9 cellular contexts compared by ENCODE assay signal in genomic region chr5:109740329-109740728, GRCh38. TPM values are rescaled to one million over a fixed set of nuclear protein-coding genes. Genes with fewer than 3 reads are reported as not detected.
DNase-seq lines count a peak whose midpoint lies in the region; ATAC-seq, FAIRE-seq and TF ChIP-seq lines count a peak whose summit lies in the region.
"Had no signal": no experiment of that assay in that cellular context is flagged by ENCODE, and none has a peak within 500 bp of the region (broad histone marks: within the 10 kb centered on the region; RNA-seq: fewer than 3 reads in every experiment).

No MANE protein-coding gene starts in this region.

- peak overlapping the region; percentile 59 for H3K4me2 ChIP-seq in SK-N-SH

- CTCF ChIA-PET in SK-N-SH (lab: Yijun Ruan, JAX), result interaction anchor here (2.2 kb wide), 1 partner anchor 18 kb away, joined by 4 read pairs; no protein-coding TSS in a partner anchor

- no peaks in the 10 kb centered on the region for H4K20me1 ChIP-seq in SK-N-SH (ENCODE audit: insufficient read depth)

- peak overlapping the region; percentile 26; the same call in 1 of the 2 replicates for H2AFZ ChIP-seq in SK-N-SH (ENCODE audit: low read depth)

- peaks cover 34% of the 10 kb centered on the region for H3F3A ChIP-seq in SK-N-SH (replicated peaks; ENCODE audit: insufficient read depth)

- H3K79me2 ChIP-seq in SK-N-SH (ENCODE audit: insufficient read depth), result peaks cover 17% of the 10 kb centered on the region; the same call in 1 of the 2 replicates

- FAIRE-seq in small intestine (lab: Jason Lieb, UNC), result no peak
- FAIRE-seq: A204.1 had no signal

- TF ChIP-seq CTCF in SK-N-SH (IDR thresholded peaks at IDR 0.05) (no peak), lower lobe of right lung (IDR thresholded peaks at IDR 0.05) (no peak)

- POLR2A ChIA-PET in SK-N-SH (lab: Yijun Ruan, JAX), result no interaction called here

- intact Hi-C loops in lower lobe of right lung (cut with DNase I), result no loop called here

- H3K27me3 ChIP-seq in SK-N-SH (ENCODE audit: insufficient read depth) (no peaks in the 10 kb centered on the region), lower lobe of right lung (ENCODE audit: low read depth) (no peaks in the 10 kb centered on the region), small intestine (ENCODE audit: control insufficient read depth in 2 of 2, insufficient read depth in 2 of 2, low read length in 2 of 2) (no peaks in the 10 kb centered on the region)

- no peak for TF ChIP-seq RAD21 in SK-N-SH (IDR thresholded peaks at IDR 0.05; ENCODE audit: low read length)

- no peak for TF ChIP-seq EP300 in SK-N-SH (IDR thresholded peaks at IDR 0.05; ENCODE audit: borderline replicate concordance in 1 of 2, low read depth in 1 of 2, low read length in 1 of 2)

- DNase-seq in DMS 273 (lab: John Stamatoyannopoulos, UW; ENCODE audit: unreplicated experiment), result peak; percentile 37
- no peak for DNase-seq in DMS 273 treated with DMSO at 0.1 percent for 48 hours (lab: John Stamatoyannopoulos, UW)
- no peak for DNase-seq in SK-N-SH
- no peak for DNase-seq in lower lobe of right lung
- DNase-seq in NCI-H146 treated with DMSO at 0.1 percent for 48 hours (lab: John Stamatoyannopoulos, UW; ENCODE audit: unreplicated experiment), result no peak
- DNase-seq in NK-92 (lab: John Stamatoyannopoulos, UW; ENCODE audit: unreplicated experiment), result no peak
- DNase-seq in small intestine, result no peak

- H3K9me2 ChIP-seq in SK-N-SH, result no peaks in the 10 kb centered on the region

- peak overlapping the region; percentile 51 to 56 for H3K27ac ChIP-seq in SK-N-SH (ENCODE audit: low read depth in 2 of 2, low read length in 1 of 2)
- H3K27ac ChIP-seq in lower lobe of right lung, result no peak overlapping the region
- H3K27ac ChIP-seq in small intestine (ENCODE audit: low read depth in 1 of 2, low read length in 1 of 2), result no peak overlapping the region

- peak overlapping the region; percentile 19; the same call in 1 of the 2 replicates for H3K9ac ChIP-seq in SK-N-SH

- peak overlapping the region in 1 of 2 experiments; percentile 32; a peak in 1 of 4 replicates for H3K4me3 ChIP-seq in SK-N-SH (ENCODE audit: low read depth in 2 of 2, low read length in 1 of 2)
- H3K4me3 ChIP-seq in lower lobe of right lung, result no peak overlapping the region
- no peak overlapping the region for H3K4me3 ChIP-seq in small intestine (ENCODE audit: low read depth in 1 of 2, low read length in 2 of 2)

- H3K4me1 ChIP-seq in SK-N-SH (ENCODE audit: control insufficient read depth in 1 of 2, insufficient read depth in 2 of 2, low read depth in 1 of 2, low read length in 1 of 2) (peaks cover 6 to 50% of the 10 kb centered on the region in 2 experiments), lower lobe of right lung (peaks cover 26% of the 10 kb centered on the region), small intestine (ENCODE audit: control insufficient read depth in 2 of 2, insufficient read depth in 1 of 2, low read depth in 1 of 2, low read length in 1 of 2) (peaks cover 5 to 10% of the 10 kb centered on the region in 2 donors)

- H3K36me3 ChIP-seq in SK-N-SH (replicated peaks in 1 of 2; ENCODE audit: control insufficient read depth in 1 of 2, insufficient read depth in 2 of 2, low read length in 1 of 2) (peaks cover 0 to 10% of the 10 kb centered on the region in 2 experiments), lower lobe of right lung (no peaks in the 10 kb centered on the region), small intestine (ENCODE audit: control insufficient read depth in 2 of 2, insufficient read depth in 2 of 2, low read length in 2 of 2) (no peaks in the 10 kb centered on the region)

- H3K9me3 ChIP-seq in SK-N-SH, result no peaks in the 10 kb centered on the region
- H3K9me3 ChIP-seq in lower lobe of right lung, result no peaks in the 10 kb centered on the region
- H3K9me3 ChIP-seq in small intestine (ENCODE audit: control insufficient read depth, low read depth), result no peaks in the 10 kb centered on the region

- 53% methylated on average over 2 of the region's 2 CpGs for WGBS in SK-N-SH (ENCODE audit: low lambda C conversion rate)
- 41 to 47% (median 43%) methylated on average over 2 of the region's 2 CpGs for WGBS in small intestine, 3 donors

- peak; percentile 74 for ATAC-seq in HG02870 (IDR thresholded peaks at IDR 0.05; ENCODE audit: unreplicated experiment)
- peak; percentile 16 to 29 for ATAC-seq in lower lobe of right lung

TF ChIP-seq in SK-N-SH, 30 proteins besides CTCF, POLR2A, EP300 and RAD21:
- no peak for TF ChIP-seq ELF1 (IDR thresholded peaks at IDR 0.05)
- no peak for TF ChIP-seq CHD2 (IDR thresholded peaks at IDR 0.05; ENCODE audit: low read length, partially characterized antibody)
- no peak for TF ChIP-seq EZH2phosphoT487 (IDR thresholded peaks at IDR 0.05; ENCODE audit: borderline replicate concordance, low read depth)
- TF ChIP-seq JUND (IDR thresholded peaks at IDR 0.05), result no peak
- TF ChIP-seq MAX (IDR thresholded peaks at IDR 0.05; ENCODE audit: low read depth), result no peak
- no peak for TF ChIP-seq MEF2A (IDR thresholded peaks at IDR 0.05; ENCODE audit: borderline replicate concordance, low read depth)
- no peak for TF ChIP-seq FOXM1 (IDR thresholded peaks at IDR 0.05; ENCODE audit: low read depth)
- TF ChIP-seq USF2 (IDR thresholded peaks at IDR 0.05; ENCODE audit: borderline replicate concordance, low read depth, low read length), result no peak
- TF ChIP-seq MXI1 (IDR thresholded peaks at IDR 0.05; ENCODE audit: low read depth, low read length), result no peak
- no peak for TF ChIP-seq FOXJ3 (CRISPR knock-in tag; IDR thresholded peaks at IDR 0.05)
- TF ChIP-seq GABPA (IDR thresholded peaks at IDR 0.05; ENCODE audit: low read depth), result no peak
- no peak for TF ChIP-seq YY1 (IDR thresholded peaks at IDR 0.05; ENCODE audit: low read depth)
- TF ChIP-seq TAF1 (IDR thresholded peaks at IDR 0.05; ENCODE audit: borderline replicate concordance, low read depth, low read length), result no peak
- no peak for TF ChIP-seq FOSL2 (IDR thresholded peaks at IDR 0.05; ENCODE audit: borderline replicate concordance, low read depth)
- no peak for TF ChIP-seq NRF1 (IDR thresholded peaks at IDR 0.05; ENCODE audit: low read depth, low read length)
- no peak for TF ChIP-seq TEAD4 (IDR thresholded peaks at IDR 0.05; ENCODE audit: borderline replicate concordance, insufficient read depth)
- TF ChIP-seq TCF12 (IDR thresholded peaks at IDR 0.05), result no peak
- TF ChIP-seq RFX5 (IDR thresholded peaks at IDR 0.05; ENCODE audit: low read length), result no peak
- TF ChIP-seq SIN3A (IDR thresholded peaks at IDR 0.05; ENCODE audit: borderline replicate concordance, low read depth, low read length), result no peak
- TF ChIP-seq POLR2AphosphoS5 (IDR thresholded peaks at IDR 0.05; ENCODE audit: low read depth, low read length), result no peak
TF ChIP-seq in SK-N-SH: peak in this region for 0.

RNA-seq across cellular contexts. Expression of gene MAN2A1, which starts 50.6 kb away (rescaled TPM):
- 19.7 and 24.2 TPM in 2 replicates for polyA plus RNA-seq in SK-N-SH (2012; rRNA removed)
- polyA plus RNA-seq in SK-N-SH (2012; cell fraction: cytosol; rRNA removed), result 28.5 and 31.1 TPM in 2 replicates
- 13.6 and 32.5 TPM in 2 replicates for polyA plus RNA-seq in SK-N-SH (2012; cell fraction: nucleus; rRNA removed)
- 42.9 TPM for total RNA-seq in lower lobe of right lung
- 10 to 100 TPM; 16.3 to 26.2 (median 17.3) TPM for polyA plus RNA-seq in small intestine

Comparison
In these comparisons a context has a peak if more than half of its experiments do, and no peak if none do; other contexts are left out.
1. H3K27ac ChIP-seq: peak in SK-N-SH (2 of 2); none in lower lobe of right lung (single experiment) and small intestine (0 of 2).